In the genomic region with DNA sequence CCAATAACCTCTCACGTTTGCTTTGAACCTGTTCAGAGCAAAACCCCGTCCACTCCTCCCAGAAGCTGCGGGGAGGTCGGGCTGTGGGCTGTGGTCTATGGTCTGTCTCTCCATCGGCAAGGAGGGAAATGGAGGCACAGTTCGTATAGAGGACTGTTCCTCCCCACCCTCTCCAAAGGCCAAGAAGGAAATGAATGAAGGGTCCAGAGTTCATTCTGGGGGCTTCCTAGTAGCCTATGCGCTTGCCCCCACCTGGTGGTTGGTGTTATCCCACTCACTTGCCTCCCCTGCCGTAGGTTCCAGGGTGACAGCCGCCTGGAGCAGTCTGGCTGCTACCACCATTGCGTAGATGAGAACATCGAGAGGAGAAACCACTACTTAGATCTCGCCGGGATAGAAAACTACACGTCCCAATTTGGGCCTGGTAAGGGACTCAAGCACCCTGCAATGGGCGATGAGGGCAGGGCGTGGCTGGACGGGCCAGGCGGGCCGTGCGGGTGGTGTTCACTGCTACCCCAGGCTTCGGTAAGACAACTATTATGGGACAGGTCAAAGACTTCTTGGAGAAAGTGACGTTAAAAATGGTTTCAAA, we compare ENCODE assay signal across 30 cellular contexts. TPM values are rescaled to one million over a fixed set of nuclear protein-coding genes. Genes with fewer than 3 reads are reported as not detected.
DNase-seq lines count a peak whose midpoint lies in the region; ATAC-seq, FAIRE-seq and TF ChIP-seq lines count a peak whose summit lies in the region.
"Had no signal": no experiment of that assay in that cellular context is flagged by ENCODE, and none has a peak within 500 bp of the region (broad histone marks: within the 10 kb centered on the region; RNA-seq: fewer than 3 reads in every experiment).

No MANE protein-coding gene starts in this region.

- no peaks in the 10 kb centered on the region for H3K9me3 Mint-ChIP-seq in nephron progenitor cell
- H3K9me3 Mint-ChIP-seq: CD4-positive, CD25-positive, alpha-beta regulatory T cell; CD8-positive, alpha-beta memory T cell had no signal

- H3K27me3 Mint-ChIP-seq in nephron progenitor cell (ENCODE audit: low read depth, poor library complexity), result peaks cover 5% of the 10 kb centered on the region
- H3K27me3 Mint-ChIP-seq: CD4-positive, alpha-beta memory T cell; CD4-positive, CD25-positive, alpha-beta regulatory T cell had no signal

- no peak for TF ChIP-seq RAD21 in HepG2 (CRISPR knock-in tag; IDR thresholded peaks at IDR 0.05)

- in situ Hi-C loops in HepG2 (cut with HindIII; ENCODE audit: extremely low pct_ligation_motif_present, low pct_unique_long_range_greater_than_20kb), result no loop called here

- TF ChIP-seq POLR2A in HepG2 (IDR thresholded peaks at IDR 0.05; ENCODE audit: insufficient read depth in 1 of 2, low read depth in 2 of 2, low read length in 2 of 2) (no peak; a peak in 2 of 4 replicates), right lobe of liver (IDR thresholded peaks at IDR 0.05) (no peak), adrenal gland (IDR thresholded peaks at IDR 0.05) (no peak)

- H3K9me3 ChIP-seq in HepG2 (ENCODE audit: low read length), result no peaks in the 10 kb centered on the region
- no peaks in the 10 kb centered on the region for H3K9me3 ChIP-seq in right lobe of liver
- H3K9me3 ChIP-seq in adrenal gland (replicated peaks in 1 of 3), result no peaks in the 10 kb centered on the region
- H3K9me3 ChIP-seq: BE2C, BLaER1 had no signal

- no peaks in the 10 kb centered on the region for H3K27me3 ChIP-seq in HepG2 (ENCODE audit: control insufficient read depth in 1 of 2, insufficient read depth in 2 of 2, low read length in 2 of 2)
- H3K27me3 ChIP-seq in right lobe of liver, result no peaks in the 10 kb centered on the region
- no peaks in the 10 kb centered on the region for H3K27me3 ChIP-seq in adrenal gland
- H3K27me3 ChIP-seq: BE2C, BLaER1 had no signal

- POLR2A ChIA-PET in HepG2 (lab: Yijun Ruan, JAX), result no interaction called here

- intact Hi-C loops in HepG2 (cut with micrococcal nuclease; ENCODE audit: unreplicated experiment) (no loop called here), right lobe of liver (cut with DNase I) (no loop called here), adrenal gland (cut with DNase I) (no loop called here)

- peak overlapping the region; percentile 74 for H3K27ac Mint-ChIP-seq in nephron progenitor cell
- H3K27ac Mint-ChIP-seq: CD4-positive, CD25-positive, alpha-beta regulatory T cell had no signal

- 98% methylated on average over 18 of the region's 22 CpGs for WGBS in HepG2 (ENCODE audit: low lambda C conversion rate)
- 90% methylated on average over 15 of the region's 22 CpGs for WGBS in right lobe of liver (ENCODE audit: insufficient coverage, low coverage, low lambda C conversion rate, missing lambda C conversion rate)
- WGBS in adrenal gland, 4 donors, result 91 to 93% (median 92%) methylated on average over 21 to 22 of the region's 22 CpGs

- H4K20me1 ChIP-seq in HepG2 (ENCODE audit: insufficient read depth, low read length), result peaks cover 49% of the 10 kb centered on the region
- H4K20me1 ChIP-seq: BLaER1 had no signal

- H3K36me3 ChIP-seq in HepG2 (replicated peaks in 1 of 2; ENCODE audit: control insufficient read depth in 1 of 2, insufficient read depth in 2 of 2, low read length in 2 of 2) (peaks cover 50 to 74% of the 10 kb centered on the region in 2 experiments), right lobe of liver (no peaks in the 10 kb centered on the region), adrenal gland (replicated peaks in 1 of 2) (no peaks in the 10 kb centered on the region)
- H3K36me3 ChIP-seq: BE2C, BLaER1 had no signal

- peaks cover 48% of the 10 kb centered on the region for H3K36me3 Mint-ChIP-seq in nephron progenitor cell (ENCODE audit: low read depth)
- H3K36me3 Mint-ChIP-seq: CD14-positive monocyte had no signal

- no peak overlapping the region for H3K4me2 ChIP-seq in HepG2 (ENCODE audit: low read depth, low read length)
- H3K4me2 ChIP-seq: BLaER1 had no signal

- ATAC-seq in HepG2 (no peak), right lobe of liver (no peak), HG02642 (IDR thresholded peaks at IDR 0.05; ENCODE audit: poor library complexity, unreplicated experiment) (no peak)
- ATAC-seq: GM12878 had no signal

- DNase-seq in HepG2 (ENCODE audit: low spot score) (no peak), right lobe of liver (no peak), nephron progenitor cell (no peak), adrenal gland (no peak)
- DNase-seq: 8988T; ACHN; BE2C; C1 segment of cervical spinal cord; CD4-positive, alpha-beta memory T cell; CD4-positive, CD25-positive, alpha-beta regulatory T cell; CD8-positive, alpha-beta memory T cell; COR-L47; DMS 273 treated with DMSO at 0.1 percent for 48 hours; DMS153; DMS79; DND-41; EL; GDM1 had no signal

- no peaks in the 10 kb centered on the region for H3K79me2 ChIP-seq in HepG2 (ENCODE audit: insufficient read depth, low read length)

- H2AFZ ChIP-seq in HepG2 (ENCODE audit: low read length), result no peak overlapping the region

- TF ChIP-seq CTCF in HepG2 (CRISPR knock-in tag; IDR thresholded peaks at IDR 0.05) (no peak), right lobe of liver (IDR thresholded peaks at IDR 0.05) (no peak), VCaP (conservative IDR thresholded peaks at IDR 0.05) (no peak), nephron progenitor cell (IDR thresholded peaks at IDR 0.05) (no peak), adrenal gland (IDR thresholded peaks at IDR 0.05) (no peak)

- H3K4me1 ChIP-seq in HepG2 (ENCODE audit: insufficient read depth, low read length) (peaks cover 12% of the 10 kb centered on the region; the same call in 1 of the 2 replicates), right lobe of liver (no peaks in the 10 kb centered on the region), adrenal gland (replicated peaks in 1 of 2) (no peaks in the 10 kb centered on the region)
- H3K4me1 ChIP-seq: BE2C had no signal

- TF ChIP-seq EP300 in HepG2 (IDR thresholded peaks at IDR 0.05; ENCODE audit: low read depth in 2 of 2, low read length in 2 of 2) (no peak), HepG2 (CRISPR knock-in tag; IDR thresholded peaks at IDR 0.05; ENCODE audit: borderline replicate concordance) (no peak)

- CTCF ChIA-PET in HepG2 (lab: Yijun Ruan, JAX; ENCODE audit: low intra/inter-chr PET ratio, low total read pairs), result no interaction called here

- no peak for FAIRE-seq in HepG2 (lab: Jason Lieb, UNC)
- FAIRE-seq: A204.1, GM12878, GM12892, GM18507 had no signal

- H3K4me1 Mint-ChIP-seq in nephron progenitor cell, result peaks cover 47% of the 10 kb centered on the region

- H3K4me3 ChIP-seq in HepG2 (replicated peaks in 1 of 3; ENCODE audit: insufficient read depth in 1 of 3, low read depth in 2 of 3, low read length in 3 of 3) (no peak overlapping the region), right lobe of liver (no peak overlapping the region), adrenal gland (no peak overlapping the region)
- H3K4me3 ChIP-seq: BLaER1, GM12878 had no signal

- H3K27ac ChIP-seq in HepG2 (ENCODE audit: extremely low read length, insufficient read depth, low read length) (no peak overlapping the region), right lobe of liver (no peak overlapping the region), VCaP (peak overlapping the region; percentile 54; the same call in 1 of the 2 replicates), adrenal gland (no peak overlapping the region)
- H3K27ac ChIP-seq: BLaER1 had no signal

- no peak overlapping the region for H3K4me3 Mint-ChIP-seq in nephron progenitor cell
- H3K4me3 Mint-ChIP-seq: CD14-positive monocyte; CD4-positive, alpha-beta memory T cell; CD4-positive, CD25-positive, alpha-beta regulatory T cell; CD8-positive, alpha-beta memory T cell had no signal

- H3K9ac ChIP-seq in HepG2 (ENCODE audit: insufficient read depth, low read depth, low read length), result no peak overlapping the region
- H3K9ac ChIP-seq: BLaER1 had no signal

- no TSS peak for BruUV-seq in HepG2 (replicated peaks; lab: Mats Ljungman, UMichigan)

TF ChIP-seq in HepG2, 621 proteins besides CTCF, POLR2A, EP300 and RAD21 (continues in another document):
- no peak for TF ChIP-seq GATAD1 (CRISPR knock-in tag; IDR thresholded peaks at IDR 0.05)
- TF ChIP-seq HNRNPLL (IDR thresholded peaks at IDR 0.05; ENCODE audit: low read depth, low read length, poor library complexity, severe bottlenecking), result peak; percentile 33
- TF ChIP-seq LCORL (IDR thresholded peaks at IDR 0.05), result no peak
- no peak for TF ChIP-seq LCORL (CRISPR knock-in tag; IDR thresholded peaks at IDR 0.05)

RNA-seq across cellular contexts. Expression of a gene that starts 49.0 kb away (rescaled TPM):
- not detected in 2 replicates for total RNA-seq in HepG2 (2016; rRNA removed; fragmentation: Illumina TruSeq; extraction: Trizol)
- not detected in 2 replicates for total RNA-seq in HepG2 (2016; cell fraction: cytosol; rRNA removed; fragmentation: Illumina TruSeq; extraction: Trizol; ENCODE audit: low read depth)
- not detected in 2 replicates for total RNA-seq in HepG2 (2016; cell fraction: insoluble cytoplasmic fraction; rRNA removed; fragmentation: Illumina TruSeq; extraction: Trizol)
- not detected in 2 replicates for total RNA-seq in HepG2 (2016; cell fraction: membrane; rRNA removed; fragmentation: Illumina TruSeq; extraction: Trizol)
- not detected in 2 replicates for total RNA-seq in HepG2 (2016; cell fraction: nucleus; rRNA removed; fragmentation: Illumina TruSeq; extraction: Trizol)
- not detected in 2 replicates for polyA plus RNA-seq in HepG2 (2011; rRNA removed)
- not detected in 2 replicates for polyA plus RNA-seq in HepG2 (2011; cell fraction: cytosol; rRNA removed)
- polyA plus RNA-seq in HepG2 (2011; cell fraction: nucleus; rRNA removed), result not detected in 2 replicates
- polyA plus RNA-seq in HepG2 (2012), result 0.04 TPM in 1 of 2 replicates, not detected in the other
- polyA plus RNA-seq in HepG2 (2016; cell fraction: cytosol; fragmentation: Illumina TruSeq; extraction: Trizol; ENCODE audit: low read depth), result not detected in 2 replicates
- polyA plus RNA-seq in HepG2 (2016; cell fraction: insoluble cytoplasmic fraction; fragmentation: Illumina TruSeq; extraction: Trizol; ENCODE audit: low read depth), result not detected in 2 replicates
- polyA plus RNA-seq in HepG2 (2016; cell fraction: membrane; fragmentation: Illumina TruSeq; extraction: Trizol; ENCODE audit: low read depth), result not detected in 2 replicates
- polyA plus RNA-seq in HepG2 (2016; cell fraction: nucleus; fragmentation: Illumina TruSeq; extraction: Trizol; ENCODE audit: insufficient read depth, low read depth), result not detected in 2 replicates
- not detected in 2 replicates for polyA minus RNA-seq in HepG2 (2011; rRNA and poly(A)+ RNA removed; ENCODE audit: low replicate concordance)
- polyA minus RNA-seq in HepG2 (2011; cell fraction: cytosol; rRNA and poly(A)+ RNA removed), result not detected in 2 replicates
- polyA minus RNA-seq in HepG2 (2011; cell fraction: nucleus; rRNA and poly(A)+ RNA removed), result not detected in 2 replicates
- 1 to 10 TPM in 1 of 6 experiments, under 1 TPM in 5; 0.31 to 1.9 (median 0.71) TPM for total RNA-seq in right lobe of liver
- total RNA-seq in adrenal gland, result 1 to 10 TPM in 7 of 8 donors, under 1 TPM in 1; 0.12 to 4.0 (median 3.1) TPM
- polyA plus RNA-seq in adrenal gland, result 1 to 10 TPM in 2 of 3 donors, under 1 TPM in 1; 0.93 to 3.3 (median 1.0) TPM
- total RNA-seq: A673, Daoy, G401 had no signal
- polyA plus RNA-seq: AG04450 had no signal
